Comparison of ENCODE assay signal across 9 cellular contexts in genomic region chr17:14737984-14738651, GRCh38.
DNase-seq lines count a peak whose midpoint lies in the region; ATAC-seq, FAIRE-seq and TF ChIP-seq lines count a peak whose summit lies in the region.
"Had no signal": no experiment of that assay in that cellular context is flagged by ENCODE, and none has a peak within 500 bp of the region (broad histone marks: within the 10 kb centered on the region; RNA-seq: fewer than 3 reads in every experiment).

No MANE protein-coding gene starts in this region.

- no peaks in the 10 kb centered on the region for H3K4me1 Mint-ChIP-seq in CD8-positive, alpha-beta T cell (ENCODE audit: low read depth)

- intact Hi-C loops in Right ventricle myocardium inferior (cut with DNase I) (no loop called here), spleen (cut with DNase I; ENCODE audit: low total_unique reads) (no loop called here)
- intact Hi-C loops in CD8-positive, alpha-beta T cell (cut with DNase I, micrococcal nuclease): no loop called here

- H3K4me1 ChIP-seq in spleen: peaks cover 0 to 16% (median 0%) of the 10 kb centered on the region in 6 donors
- H3K4me1 ChIP-seq in CD8-positive, alpha-beta T cell (ENCODE audit: insufficient read depth, low read length): no peaks in the 10 kb centered on the region

- 48 to 76% (median 56%) methylated on average over 12 of the region's 12 CpGs for WGBS in spleen, 5 donors

- H3K9me3 Mint-ChIP-seq in CD8-positive, alpha-beta T cell: no peaks in the 10 kb centered on the region

- no peak overlapping the region for H3K4me3 ChIP-seq in spleen
- H3K4me3 ChIP-seq in CD8-positive, alpha-beta T cell (ENCODE audit: low read depth, low read length): no peak overlapping the region

- no peak for FAIRE-seq in frontal cortex (lab: Jason Lieb, UNC)
- FAIRE-seq: G401.6 had no signal

- peak; percentile 34 for TF ChIP-seq CTCF in AG09319 (IDR thresholded peaks at IDR 0.05; ENCODE audit: low read depth, low read length)
- TF ChIP-seq CTCF in RWPE1 (conservative IDR thresholded peaks at IDR 0.05; ENCODE audit: low read depth): peak; percentile 58
- peak in 6 of 11 experiments; percentile 11 to 62 (median 41) for TF ChIP-seq CTCF in spleen (IDR thresholded peaks at IDR 0.05 in 8 of 11, conservative IDR thresholded peaks at IDR 0.05 in 3 of 11)
- TF ChIP-seq CTCF in CD8-positive, alpha-beta T cell (IDR thresholded peaks at IDR 0.05): no peak

- no peak overlapping the region for H3K4me3 Mint-ChIP-seq in CD8-positive, alpha-beta T cell

- H3K27ac ChIP-seq in RWPE1 (peak overlapping the region; percentile 96), spleen (peak overlapping the region in 7 of 8 donors; percentile 8 to 88 (median 79))
- no peak overlapping the region for H3K27ac ChIP-seq in CD8-positive, alpha-beta T cell (ENCODE audit: low read depth, low read length)

- DNase-seq in AG09319 (ENCODE audit: extremely low read depth, low read depth) (peak; percentile 89), HCEC 1CT (peak; percentile 99), RWPE1 (ENCODE audit: low spot score) (peak; percentile 99), Right ventricle myocardium inferior (ENCODE audit: missing footprints) (peak; percentile 83), spleen (peak; percentile 86), frontal cortex (ENCODE audit: low spot score in 2 of 2) (no peak)
- no peak for DNase-seq in CD8-positive, alpha-beta T cell
- DNase-seq in stimulated activated CD4-positive, alpha-beta T cell treated with anti-CD3 and anti-CD28 coated beads, Interleukin-12 subunit alpha, Interleukin-12 subunit beta, amount 100 ng/mL, for 4 hours: no peak

- H3K27ac Mint-ChIP-seq in CD8-positive, alpha-beta T cell: no peak overlapping the region

- POLR2A ChIA-PET in RWPE1 (lab: Yijun Ruan, JAX; ENCODE audit: low non-redundant PET): no interaction called here
- POLR2A ChIA-PET in CD8-positive, alpha-beta T cell (lab: Charles Lee): no interaction called here

- peaks cover 0 to 6% (median 0%) of the 10 kb centered on the region in 7 donors for H3K27me3 ChIP-seq in spleen (replicated peaks in 1 of 7)
- H3K27me3 ChIP-seq in CD8-positive, alpha-beta T cell (ENCODE audit: insufficient read depth, low read length): no peaks in the 10 kb centered on the region

- TF ChIP-seq POLR2A in spleen (IDR thresholded peaks at IDR 0.05): no peak

- peaks cover 3% of the 10 kb centered on the region for H3K27me3 Mint-ChIP-seq in CD8-positive, alpha-beta T cell (ENCODE audit: low read depth)

- ATAC-seq in Right ventricle myocardium inferior: peak; percentile 48
- no peak for ATAC-seq in CD8-positive, alpha-beta T cell

- no peaks in the 10 kb centered on the region for H3K36me3 Mint-ChIP-seq in CD8-positive, alpha-beta T cell

- CTCF ChIA-PET in RWPE1 (lab: Yijun Ruan, JAX): interaction anchor here (0.5 to 2.2 kb wide), 3 partner anchors 21 to 1012 kb away, joined by 3 to 10 read pairs (median 3); no protein-coding TSS in a partner anchor
- CTCF ChIA-PET in CD8-positive, alpha-beta T cell (lab: Charles Lee): no interaction called here

- H3K9me3 ChIP-seq in spleen: no peaks in the 10 kb centered on the region
- no peaks in the 10 kb centered on the region for H3K9me3 ChIP-seq in CD8-positive, alpha-beta T cell (ENCODE audit: low read length)

- no peaks in the 10 kb centered on the region for H3K36me3 ChIP-seq in spleen
- no peaks in the 10 kb centered on the region for H3K36me3 ChIP-seq in CD8-positive, alpha-beta T cell (ENCODE audit: insufficient read depth, low read length)

Comparison
In these comparisons a context has a peak if more than half of its experiments do, and no peak if none do; other contexts are left out.
1. DNase-seq: peak in AG09319 (single experiment), HCEC 1CT (single experiment), RWPE1 (single experiment), Right ventricle myocardium inferior (single experiment) and spleen (single experiment); none in CD8-positive, alpha-beta T cell (0 of 7), stimulated activated CD4-positive, alpha-beta T cell treated with anti-CD3 and anti-CD28 coated beads, Interleukin-12 subunit alpha, Interleukin-12 subunit beta, amount 100 ng/mL, for 4 hours (single experiment) and frontal cortex (0 of 2).